ENCODE assay signal across 9 cellular contexts in the genomic region with DNA sequence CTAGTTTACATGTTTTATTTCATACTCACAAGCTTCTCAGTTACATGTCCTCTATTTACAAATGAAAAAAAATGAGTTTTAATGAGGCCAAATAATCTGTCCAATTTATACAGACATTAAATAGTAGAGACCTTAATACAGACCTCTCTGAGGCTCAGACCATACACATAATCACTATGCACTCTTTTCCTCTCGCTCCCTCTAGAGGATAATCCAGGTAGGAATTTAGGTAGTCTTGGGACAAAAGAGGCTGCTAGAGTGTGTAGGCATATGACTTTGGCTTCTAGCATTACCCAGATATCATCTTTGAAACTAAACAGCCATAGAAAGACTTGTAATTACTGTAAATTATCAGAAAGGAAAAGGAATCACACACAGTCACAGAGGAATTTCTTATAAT.
DNase-seq lines count a peak whose midpoint lies in the region; ATAC-seq, FAIRE-seq and TF ChIP-seq lines count a peak whose summit lies in the region.
"Had no signal": no experiment of that assay in that cellular context is flagged by ENCODE, and none has a peak within 500 bp of the region (broad histone marks: within the 10 kb centered on the region; RNA-seq: fewer than 3 reads in every experiment).

No MANE protein-coding gene starts in this region.

- TF ChIP-seq CTCF in D721Med (IDR thresholded peaks at IDR 0.05; ENCODE audit: insufficient read depth, missing control alignments) = peak; percentile 51

- intact Hi-C loops in left colon (cut with DNase I, micrococcal nuclease) = no loop called here

- H3K4me3 Mint-ChIP-seq in activated T-cell treated with anti-CD3 and anti-CD28 coated beads, Interleukin-2, amount 50 U/mL, for 24 hours = no peak overlapping the region

- H3K4me3 ChIP-seq in adipocyte (ENCODE audit: low read length) = no peak overlapping the region

- DNase-seq in D721Med (ENCODE audit: insufficient read length, low spot score) = peak; percentile 17
- DNase-seq in HT-29 (ENCODE audit: low spot score) = peak; percentile 77
- DNase-seq in adipocyte (ENCODE audit: low read depth) = peak; percentile 73
- DNase-seq in left colon = no peak
- DNase-seq in NCI-H1092 treated with DMSO at 0.1 percent for 48 hours (lab: John Stamatoyannopoulos, UW) = no peak
- no peak for DNase-seq in activated T-cell treated with anti-CD3 and anti-CD28 coated beads, Interleukin-2, amount 50 U/mL, for 24 hours
- no peak for DNase-seq in activated CD8-positive, alpha-beta memory T cell treated with anti-CD3 and anti-CD28 coated beads for 24 hours
- DNase-seq: central memory CD4-positive, alpha-beta T cell had no signal

- H3K27me3 ChIP-seq in adipocyte (replicated peaks; ENCODE audit: control insufficient read depth, insufficient read depth, low read length) = no peaks in the 10 kb centered on the region

- no peaks in the 10 kb centered on the region for H3K9me3 Mint-ChIP-seq in activated T-cell treated with anti-CD3 and anti-CD28 coated beads, Interleukin-2, amount 50 U/mL, for 24 hours

- H3K9ac ChIP-seq in adipocyte (ENCODE audit: low read length) = no peak overlapping the region

- H3K27me3 Mint-ChIP-seq in activated T-cell treated with anti-CD3 and anti-CD28 coated beads, Interleukin-2, amount 50 U/mL, for 24 hours = peaks cover 16% of the 10 kb centered on the region

- no peaks in the 10 kb centered on the region for H3K4me1 Mint-ChIP-seq in activated T-cell treated with anti-CD3 and anti-CD28 coated beads, Interleukin-2, amount 50 U/mL, for 24 hours (ENCODE audit: low read depth)

- FAIRE-seq in D721Med (lab: Jason Lieb, UNC) = peak; percentile 95

- H3K36me3 Mint-ChIP-seq in activated T-cell treated with anti-CD3 and anti-CD28 coated beads, Interleukin-2, amount 50 U/mL, for 24 hours (ENCODE audit: low read depth) = no peaks in the 10 kb centered on the region

- no peaks in the 10 kb centered on the region for H3K36me3 ChIP-seq in adipocyte (ENCODE audit: control insufficient read depth, insufficient read depth, low read length, severe bottlenecking)

- no peaks in the 10 kb centered on the region for H3K9me3 ChIP-seq in adipocyte (ENCODE audit: control insufficient read depth, low read length)

- no peaks in the 10 kb centered on the region for H3K4me1 ChIP-seq in adipocyte (ENCODE audit: control insufficient read depth, insufficient read depth, low read length)

- ATAC-seq in left colon (peak; percentile 82), GM21447 (IDR thresholded peaks at IDR 0.05; ENCODE audit: unreplicated experiment) (no peak)

- H3K27ac Mint-ChIP-seq in activated T-cell treated with anti-CD3 and anti-CD28 coated beads, Interleukin-2, amount 50 U/mL, for 24 hours = no peak overlapping the region

Comparison
In these comparisons a context has a peak if more than half of its experiments do, and no peak if none do; other contexts are left out.
1. DNase-seq: peak in D721Med (single experiment), HT-29 (single experiment) and adipocyte (single experiment); none in left colon (0 of 2), NCI-H1092 treated with DMSO at 0.1 percent for 48 hours (single experiment), activated T-cell treated with anti-CD3 and anti-CD28 coated beads, Interleukin-2, amount 50 U/mL, for 24 hours (single experiment) and activated CD8-positive, alpha-beta memory T cell treated with anti-CD3 and anti-CD28 coated beads for 24 hours (single experiment).